ENCODE assay signal across 1 cellular context in genomic region chr17:78360371-78361226, GRCh38.
TF ChIP-seq lines count a peak whose summit lies in the region.

No MANE protein-coding gene starts in this region.

TF ChIP-seq in HepG2, 621 proteins besides CTCF, POLR2A, EP300 and RAD21 (continued from another document and continues in another):
- no peak for TF ChIP-seq ZNF142 (CRISPR knock-in tag; IDR thresholded peaks at IDR 0.05)
- no peak for TF ChIP-seq ZNF839 (CRISPR knock-in tag; IDR thresholded peaks at IDR 0.05; ENCODE audit: borderline replicate concordance)
- no peak for TF ChIP-seq ATRX (CRISPR knock-in tag; IDR thresholded peaks at IDR 0.05; ENCODE audit: borderline replicate concordance)
- TF ChIP-seq ONECUT2 (CRISPR knock-in tag; IDR thresholded peaks at IDR 0.05), result no peak
- TF ChIP-seq ZFP90 (CRISPR knock-in tag; IDR thresholded peaks at IDR 0.05; ENCODE audit: borderline replicate concordance), result peak; percentile 85; the same call in 1 of the 2 replicates
- peak; percentile 66; the same call in 1 of the 2 replicates for TF ChIP-seq RXRB (CRISPR knock-in tag; IDR thresholded peaks at IDR 0.05; ENCODE audit: borderline replicate concordance)
- TF ChIP-seq FIP1L1 (IDR thresholded peaks at IDR 0.05; ENCODE audit: borderline replicate concordance, insufficient read depth, low read depth, low read length), result no peak
- no peak for TF ChIP-seq ZNF225 (CRISPR knock-in tag; IDR thresholded peaks at IDR 0.05)
- no peak for TF ChIP-seq YEATS4 (CRISPR knock-in tag; IDR thresholded peaks at IDR 0.05; ENCODE audit: borderline replicate concordance)
- TF ChIP-seq ZMAT3 (CRISPR knock-in tag; conservative IDR thresholded peaks at IDR 0.05), result no peak
- no peak for TF ChIP-seq GPN1 (CRISPR knock-in tag; IDR thresholded peaks at IDR 0.05; ENCODE audit: borderline replicate concordance)
- TF ChIP-seq ETS1 (CRISPR knock-in tag; IDR thresholded peaks at IDR 0.05), result no peak
- peak; percentile 67; the same call in 1 of the 2 replicates for TF ChIP-seq TBX2 (CRISPR knock-in tag; IDR thresholded peaks at IDR 0.05; ENCODE audit: borderline replicate concordance)
- TF ChIP-seq, protein P1, sequence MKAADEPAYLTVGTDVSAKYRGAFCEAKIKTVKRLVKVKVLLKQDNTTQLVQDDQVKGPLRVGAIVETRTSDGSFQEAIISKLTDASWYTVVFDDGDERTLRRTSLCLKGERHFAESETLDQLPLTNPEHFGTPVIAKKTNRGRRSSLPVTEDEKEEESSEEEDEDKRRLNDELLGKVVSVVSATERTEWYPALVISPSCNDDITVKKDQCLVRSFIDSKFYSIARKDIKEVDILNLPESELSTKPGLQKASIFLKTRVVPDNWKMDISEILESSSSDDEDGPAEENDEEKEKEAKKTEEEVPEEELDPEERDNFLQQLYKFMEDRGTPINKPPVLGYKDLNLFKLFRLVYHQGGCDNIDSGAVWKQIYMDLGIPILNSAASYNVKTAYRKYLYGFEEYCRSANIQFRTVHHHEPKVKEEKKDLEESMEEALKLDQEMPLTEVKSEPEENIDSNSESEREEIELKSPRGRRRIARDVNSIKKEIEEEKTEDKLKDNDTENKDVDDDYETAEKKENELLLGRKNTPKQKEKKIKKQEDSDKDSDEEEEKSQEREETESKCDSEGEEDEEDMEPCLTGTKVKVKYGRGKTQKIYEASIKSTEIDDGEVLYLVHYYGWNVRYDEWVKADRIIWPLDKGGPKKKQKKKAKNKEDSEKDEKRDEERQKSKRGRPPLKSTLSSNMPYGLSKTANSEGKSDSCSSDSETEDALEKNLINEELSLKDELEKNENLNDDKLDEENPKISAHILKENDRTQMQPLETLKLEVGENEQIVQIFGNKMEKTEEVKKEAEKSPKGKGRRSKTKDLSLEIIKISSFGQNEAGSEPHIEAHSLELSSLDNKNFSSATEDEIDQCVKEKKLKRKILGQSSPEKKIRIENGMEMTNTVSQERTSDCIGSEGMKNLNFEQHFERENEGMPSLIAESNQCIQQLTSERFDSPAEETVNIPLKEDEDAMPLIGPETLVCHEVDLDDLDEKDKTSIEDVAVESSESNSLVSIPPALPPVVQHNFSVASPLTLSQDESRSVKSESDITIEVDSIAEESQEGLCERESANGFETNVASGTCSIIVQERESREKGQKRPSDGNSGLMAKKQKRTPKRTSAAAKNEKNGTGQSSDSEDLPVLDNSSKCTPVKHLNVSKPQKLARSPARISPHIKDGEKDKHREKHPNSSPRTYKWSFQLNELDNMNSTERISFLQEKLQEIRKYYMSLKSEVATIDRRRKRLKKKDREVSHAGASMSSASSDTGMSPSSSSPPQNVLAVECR (CRISPR knock-in tag; IDR thresholded peaks at IDR 0.05; ENCODE audit: borderline replicate concordance), result peak; percentile 49; the same call in 1 of the 2 replicates
- TF ChIP-seq ZNF432 (CRISPR knock-in tag; IDR thresholded peaks at IDR 0.05; ENCODE audit: borderline replicate concordance), result no peak
- no peak for TF ChIP-seq ZFAT (CRISPR knock-in tag; conservative IDR thresholded peaks at IDR 0.05)
- TF ChIP-seq, protein P2, sequence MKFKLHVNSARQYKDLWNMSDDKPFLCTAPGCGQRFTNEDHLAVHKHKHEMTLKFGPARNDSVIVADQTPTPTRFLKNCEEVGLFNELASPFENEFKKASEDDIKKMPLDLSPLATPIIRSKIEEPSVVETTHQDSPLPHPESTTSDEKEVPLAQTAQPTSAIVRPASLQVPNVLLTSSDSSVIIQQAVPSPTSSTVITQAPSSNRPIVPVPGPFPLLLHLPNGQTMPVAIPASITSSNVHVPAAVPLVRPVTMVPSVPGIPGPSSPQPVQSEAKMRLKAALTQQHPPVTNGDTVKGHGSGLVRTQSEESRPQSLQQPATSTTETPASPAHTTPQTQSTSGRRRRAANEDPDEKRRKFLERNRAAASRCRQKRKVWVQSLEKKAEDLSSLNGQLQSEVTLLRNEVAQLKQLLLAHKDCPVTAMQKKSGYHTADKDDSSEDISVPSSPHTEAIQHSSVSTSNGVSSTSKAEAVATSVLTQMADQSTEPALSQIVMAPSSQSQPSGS (CRISPR knock-in tag; IDR thresholded peaks at IDR 0.05), result 0 out of 2 replicates have a peak, but pooled peaks have one; percentile 59
- no peak for TF ChIP-seq NBN (conservative IDR thresholded peaks at IDR 0.05)
- TF ChIP-seq ZNF891 (CRISPR knock-in tag; IDR thresholded peaks at IDR 0.05), result no peak
- TF ChIP-seq, protein P3, sequence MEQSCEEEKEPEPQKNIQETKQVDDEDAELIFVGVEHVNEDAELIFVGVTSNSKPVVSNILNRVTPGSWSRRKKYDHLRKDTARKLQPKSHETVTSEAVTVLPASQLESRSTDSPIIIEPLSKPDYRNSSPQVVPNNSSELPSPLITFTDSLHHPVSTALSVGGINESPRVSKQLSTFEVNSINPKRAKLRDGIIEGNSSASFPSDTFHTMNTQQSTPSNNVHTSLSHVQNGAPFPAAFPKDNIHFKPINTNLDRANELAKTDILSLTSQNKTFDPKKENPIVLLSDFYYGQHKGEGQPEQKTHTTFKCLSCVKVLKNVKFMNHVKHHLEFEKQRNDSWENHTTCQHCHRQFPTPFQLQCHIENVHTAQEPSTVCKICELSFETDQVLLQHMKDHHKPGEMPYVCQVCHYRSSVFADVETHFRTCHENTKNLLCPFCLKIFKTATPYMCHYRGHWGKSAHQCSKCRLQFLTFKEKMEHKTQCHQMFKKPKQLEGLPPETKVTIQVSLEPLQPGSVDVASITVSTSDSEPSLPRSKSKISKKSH (CRISPR knock-in tag; IDR thresholded peaks at IDR 0.05; ENCODE audit: borderline replicate concordance), result 0 out of 2 replicates have a peak, but pooled peaks have one; percentile 10
- no peak for TF ChIP-seq ZNF780A (CRISPR knock-in tag; IDR thresholded peaks at IDR 0.05)
- TF ChIP-seq ZBTB42 (CRISPR knock-in tag; IDR thresholded peaks at IDR 0.05), result no peak
- TF ChIP-seq ZNF7 (CRISPR knock-in tag; IDR thresholded peaks at IDR 0.05), result no peak
- TF ChIP-seq STAG1 (CRISPR knock-in tag; IDR thresholded peaks at IDR 0.05), result peak; percentile 89
- TF ChIP-seq ZBTB8A (CRISPR knock-in tag; IDR thresholded peaks at IDR 0.05; ENCODE audit: borderline replicate concordance, low read depth), result no peak
- TF ChIP-seq ZNF12 (CRISPR knock-in tag; IDR thresholded peaks at IDR 0.05), result no peak
- no peak for TF ChIP-seq CCAR2 (optimal IDR thresholded peaks at IDR 0.05; ENCODE audit: low read depth, low read length)
- no peak for TF ChIP-seq ZZZ3 (CRISPR knock-in tag; IDR thresholded peaks at IDR 0.05; ENCODE audit: borderline replicate concordance)
- no peak; the same call in 1 of the 2 replicates for TF ChIP-seq CBX5 (CRISPR knock-in tag; IDR thresholded peaks at IDR 0.05; ENCODE audit: borderline replicate concordance)
- peak; percentile 50; the same call in 1 of the 2 replicates for TF ChIP-seq GMEB1 (CRISPR knock-in tag; IDR thresholded peaks at IDR 0.05; ENCODE audit: borderline replicate concordance)
- TF ChIP-seq, protein P4, sequence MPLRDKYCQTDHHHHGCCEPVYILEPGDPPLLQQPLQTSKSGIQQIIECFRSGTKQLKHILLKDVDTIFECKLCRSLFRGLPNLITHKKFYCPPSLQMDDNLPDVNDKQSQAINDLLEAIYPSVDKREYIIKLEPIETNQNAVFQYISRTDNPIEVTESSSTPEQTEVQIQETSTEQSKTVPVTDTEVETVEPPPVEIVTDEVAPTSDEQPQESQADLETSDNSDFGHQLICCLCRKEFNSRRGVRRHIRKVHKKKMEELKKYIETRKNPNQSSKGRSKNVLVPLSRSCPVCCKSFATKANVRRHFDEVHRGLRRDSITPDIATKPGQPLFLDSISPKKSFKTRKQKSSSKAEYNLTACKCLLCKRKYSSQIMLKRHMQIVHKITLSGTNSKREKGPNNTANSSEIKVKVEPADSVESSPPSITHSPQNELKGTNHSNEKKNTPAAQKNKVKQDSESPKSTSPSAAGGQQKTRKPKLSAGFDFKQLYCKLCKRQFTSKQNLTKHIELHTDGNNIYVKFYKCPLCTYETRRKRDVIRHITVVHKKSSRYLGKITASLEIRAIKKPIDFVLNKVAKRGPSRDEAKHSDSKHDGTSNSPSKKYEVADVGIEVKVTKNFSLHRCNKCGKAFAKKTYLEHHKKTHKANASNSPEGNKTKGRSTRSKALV (CRISPR knock-in tag; IDR thresholded peaks at IDR 0.05), result peak; percentile 94
- TF ChIP-seq ZNF674 (CRISPR knock-in tag; IDR thresholded peaks at IDR 0.05; ENCODE audit: low read depth), result no peak
